ENCODE assay signal across 1 cellular context in the genomic region with DNA sequence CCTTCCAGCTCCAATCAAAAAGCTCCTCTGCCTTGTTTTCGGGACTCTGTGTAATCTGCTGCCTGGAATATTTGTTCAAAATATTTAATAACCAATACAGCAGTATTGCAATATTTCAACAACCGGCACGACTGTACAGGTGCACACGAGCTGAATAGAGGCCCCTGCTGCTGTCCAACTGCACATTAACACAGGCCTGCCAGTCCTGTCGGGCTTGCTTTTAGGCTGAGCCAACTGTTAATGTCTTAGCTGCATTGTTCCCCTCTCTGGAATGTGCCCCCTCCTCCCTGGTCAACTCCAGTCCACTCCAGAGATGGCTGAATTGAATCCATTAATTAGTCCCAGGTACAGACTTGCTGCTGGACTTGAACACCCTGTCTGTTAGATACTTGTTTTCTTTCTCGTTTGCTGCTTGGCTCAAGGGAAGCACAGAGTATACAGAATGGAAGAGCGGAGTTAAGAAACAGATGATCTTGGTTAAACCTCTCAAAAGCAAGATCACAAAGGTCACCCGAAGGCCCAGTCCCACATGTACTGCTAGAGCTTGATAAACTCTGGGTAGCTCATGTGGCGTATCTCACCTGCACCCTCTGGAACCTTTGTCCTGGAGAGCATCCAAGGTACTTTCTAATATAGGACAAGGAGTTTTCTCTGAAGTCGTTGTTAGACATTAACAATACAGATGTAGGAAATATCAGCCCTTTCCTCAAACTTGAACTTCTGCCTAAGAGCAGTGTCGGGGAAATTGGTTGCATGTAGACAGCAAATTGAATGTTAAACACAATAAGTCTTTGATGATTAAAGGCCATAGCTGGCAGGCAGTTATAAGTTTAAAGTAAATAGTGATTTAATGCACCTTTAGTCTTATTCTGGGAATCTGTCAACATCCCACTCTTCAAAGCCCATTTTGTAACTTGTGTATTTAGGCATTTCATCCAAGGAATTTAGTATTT.
TF ChIP-seq lines count a peak whose summit lies in the region.

No MANE protein-coding gene starts in this region.

TF ChIP-seq in A549, 52 proteins besides CTCF, POLR2A, EP300 and RAD21 (continued from another document):
- TF ChIP-seq, protein P1, sequence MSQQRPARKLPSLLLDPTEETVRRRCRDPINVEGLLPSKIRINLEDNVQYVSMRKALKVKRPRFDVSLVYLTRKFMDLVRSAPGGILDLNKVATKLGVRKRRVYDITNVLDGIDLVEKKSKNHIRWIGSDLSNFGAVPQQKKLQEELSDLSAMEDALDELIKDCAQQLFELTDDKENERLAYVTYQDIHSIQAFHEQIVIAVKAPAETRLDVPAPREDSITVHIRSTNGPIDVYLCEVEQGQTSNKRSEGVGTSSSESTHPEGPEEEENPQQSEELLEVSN (IDR thresholded peaks at IDR 0.05; ENCODE audit: borderline replicate concordance, low read depth): no peak
- TF ChIP-seq JUN (IDR thresholded peaks at IDR 0.05) (peak; percentile 77 to 89), ZC3H11A (IDR thresholded peaks at IDR 0.05) (no peak), FOSB (CRISPR knock-in tag; IDR thresholded peaks at IDR 0.05) (no peak), PHF8 (IDR thresholded peaks at IDR 0.05; ENCODE audit: borderline replicate concordance, low read depth) (no peak), RFX5 (IDR thresholded peaks at IDR 0.05) (no peak), NFE2L2 (conservative IDR thresholded peaks at IDR 0.05; ENCODE audit: low read length) (no peak), GATA3 (IDR thresholded peaks at IDR 0.05; ENCODE audit: borderline replicate concordance) (peak; percentile 80), ESRRA (IDR thresholded peaks at IDR 0.05; ENCODE audit: borderline replicate concordance, low read length) (no peak), CBX2 (IDR thresholded peaks at IDR 0.05; ENCODE audit: borderline replicate concordance, low read depth) (no peak), RARB (CRISPR knock-in tag; IDR thresholded peaks at IDR 0.05) (no peak), MAFK (IDR thresholded peaks at IDR 0.05; ENCODE audit: partially characterized antibody) (no peak), HDAC2 (IDR thresholded peaks at IDR 0.05) (no peak), RCOR1 (IDR thresholded peaks at IDR 0.05; ENCODE audit: low read depth, low read length) (no peak), NR3C1 (IDR thresholded peaks at IDR 0.05) (no peak)
- TF ChIP-seq, protein P2, sequence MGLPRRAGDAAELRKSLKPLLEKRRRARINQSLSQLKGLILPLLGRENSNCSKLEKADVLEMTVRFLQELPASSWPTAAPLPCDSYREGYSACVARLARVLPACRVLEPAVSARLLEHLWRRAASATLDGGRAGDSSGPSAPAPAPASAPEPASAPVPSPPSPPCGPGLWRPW (IDR thresholded peaks at IDR 0.05): 0 out of 2 replicates have a peak, but pooled peaks have one; percentile 18
- TF ChIP-seq, protein P3, sequence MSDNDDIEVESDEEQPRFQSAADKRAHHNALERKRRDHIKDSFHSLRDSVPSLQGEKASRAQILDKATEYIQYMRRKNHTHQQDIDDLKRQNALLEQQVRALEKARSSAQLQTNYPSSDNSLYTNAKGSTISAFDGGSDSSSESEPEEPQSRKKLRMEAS (IDR thresholded peaks at IDR 0.05): no peak
- TF ChIP-seq, protein P4, sequence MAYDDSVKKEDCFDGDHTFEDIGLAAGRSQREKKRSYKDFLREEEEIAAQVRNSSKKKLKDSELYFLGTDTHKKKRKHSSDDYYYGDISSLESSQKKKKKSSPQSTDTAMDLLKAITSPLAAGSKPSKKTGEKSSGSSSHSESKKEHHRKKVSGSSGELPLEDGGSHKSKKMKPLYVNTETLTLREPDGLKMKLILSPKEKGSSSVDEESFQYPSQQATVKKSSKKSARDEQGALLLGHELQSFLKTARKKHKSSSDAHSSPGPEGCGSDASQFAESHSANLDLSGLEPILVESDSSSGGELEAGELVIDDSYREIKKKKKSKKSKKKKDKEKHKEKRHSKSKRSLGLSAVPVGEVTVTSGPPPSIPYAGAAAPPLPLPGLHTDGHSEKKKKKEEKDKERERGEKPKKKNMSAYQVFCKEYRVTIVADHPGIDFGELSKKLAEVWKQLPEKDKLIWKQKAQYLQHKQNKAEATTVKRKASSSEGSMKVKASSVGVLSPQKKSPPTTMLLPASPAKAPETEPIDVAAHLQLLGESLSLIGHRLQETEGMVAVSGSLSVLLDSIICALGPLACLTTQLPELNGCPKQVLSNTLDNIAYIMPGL (CRISPR knock-in tag; IDR thresholded peaks at IDR 0.05; ENCODE audit: borderline replicate concordance): no peak
- TF ChIP-seq, protein P5, sequence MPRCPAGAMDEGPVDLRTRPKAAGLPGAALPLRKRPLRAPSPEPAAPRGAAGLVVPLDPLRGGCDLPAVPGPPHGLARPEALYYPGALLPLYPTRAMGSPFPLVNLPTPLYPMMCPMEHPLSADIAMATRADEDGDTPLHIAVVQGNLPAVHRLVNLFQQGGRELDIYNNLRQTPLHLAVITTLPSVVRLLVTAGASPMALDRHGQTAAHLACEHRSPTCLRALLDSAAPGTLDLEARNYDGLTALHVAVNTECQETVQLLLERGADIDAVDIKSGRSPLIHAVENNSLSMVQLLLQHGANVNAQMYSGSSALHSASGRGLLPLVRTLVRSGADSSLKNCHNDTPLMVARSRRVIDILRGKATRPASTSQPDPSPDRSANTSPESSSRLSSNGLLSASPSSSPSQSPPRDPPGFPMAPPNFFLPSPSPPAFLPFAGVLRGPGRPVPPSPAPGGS (IDR thresholded peaks at IDR 0.05): peak; percentile 80; the same call in 1 of the 3 replicates
TF ChIP-seq in A549: peak in this region for 7.
